ENCODE assay signal across 3 cellular contexts in genomic region chr12:12759234-12759915, GRCh38.
TF ChIP-seq lines count a peak whose summit lies in the region.

No MANE protein-coding gene starts in this region.

TF ChIP-seq in SK-N-SH, 30 proteins besides CTCF, POLR2A, EP300 and RAD21:
- TF ChIP-seq PBX3 (IDR thresholded peaks at IDR 0.05) (no peak), FOXM1 (IDR thresholded peaks at IDR 0.05; ENCODE audit: low read depth) (no peak), JUND (IDR thresholded peaks at IDR 0.05) (no peak), FOSL2 (IDR thresholded peaks at IDR 0.05; ENCODE audit: borderline replicate concordance, low read depth) (no peak), NFIC (IDR thresholded peaks at IDR 0.05; ENCODE audit: borderline replicate concordance) (no peak), SMC3 (IDR thresholded peaks at IDR 0.05; ENCODE audit: low read depth, low read length) (no peak), NRF1 (IDR thresholded peaks at IDR 0.05; ENCODE audit: low read depth, low read length) (no peak), SIN3A (IDR thresholded peaks at IDR 0.05; ENCODE audit: borderline replicate concordance, low read depth, low read length) (no peak), RFX5 (IDR thresholded peaks at IDR 0.05; ENCODE audit: low read length) (no peak), GATA2 (CRISPR knock-in tag; IDR thresholded peaks at IDR 0.05) (no peak), ZBTB33 (IDR thresholded peaks at IDR 0.05; ENCODE audit: borderline replicate concordance, low read depth) (no peak)
TF ChIP-seq in SK-N-SH: peak in this region for 0.

TF ChIP-seq in SK-N-SH treated with all-trans-retinoic acid at 6 μM for 48 hours, 23 proteins besides CTCF, POLR2A, EP300 and RAD21:
- TF ChIP-seq ZNF8 (CRISPR knock-in tag; IDR thresholded peaks at IDR 0.05): no peak
- TF ChIP-seq GLIS3 (CRISPR knock-in tag; IDR thresholded peaks at IDR 0.05): no peak
- TF ChIP-seq ZNF565 (CRISPR knock-in tag; conservative IDR thresholded peaks at IDR 0.05; ENCODE audit: low read depth): no peak
- TF ChIP-seq CSRNP3 (CRISPR knock-in tag; IDR thresholded peaks at IDR 0.05): no peak
- TF ChIP-seq BACH2 (CRISPR knock-in tag; IDR thresholded peaks at IDR 0.05; ENCODE audit: borderline replicate concordance): no peak
- no peak for TF ChIP-seq ZFP3 (CRISPR knock-in tag; IDR thresholded peaks at IDR 0.05)
- no peak for TF ChIP-seq TCF4 (CRISPR knock-in tag; IDR thresholded peaks at IDR 0.05; ENCODE audit: borderline replicate concordance)
- no peak for TF ChIP-seq ARNTL (CRISPR knock-in tag; IDR thresholded peaks at IDR 0.05; ENCODE audit: borderline replicate concordance, low read depth)
- no peak for TF ChIP-seq ESRRG (CRISPR knock-in tag; IDR thresholded peaks at IDR 0.05)

TF ChIP-seq in endothelial cell of umbilical vein, 7 proteins besides CTCF, POLR2A, EP300 and RAD21:
- TF ChIP-seq MYC (IDR thresholded peaks at IDR 0.05; ENCODE audit: low read depth, low read length) (no peak), JUN (IDR thresholded peaks at IDR 0.05; ENCODE audit: borderline replicate concordance, insufficient read depth, insufficient read length, low read depth) (no peak), EZH2 (IDR thresholded peaks at IDR 0.05; ENCODE audit: borderline replicate concordance, low read depth, low read length, severe bottlenecking) (no peak), GATA2 (IDR thresholded peaks at IDR 0.05; ENCODE audit: insufficient read depth, insufficient read length, low read depth, low read length) (no peak), POLR2AphosphoS5 (IDR thresholded peaks at IDR 0.05; ENCODE audit: insufficient read depth, low read depth, low read length) (no peak), MAX (IDR thresholded peaks at IDR 0.05; ENCODE audit: insufficient read depth, insufficient read length) (no peak), FOS (IDR thresholded peaks at IDR 0.05; ENCODE audit: borderline replicate concordance, insufficient read depth, low read length) (no peak)
